Comparison of ENCODE assay signal across 1 cellular context in the genomic region with DNA sequence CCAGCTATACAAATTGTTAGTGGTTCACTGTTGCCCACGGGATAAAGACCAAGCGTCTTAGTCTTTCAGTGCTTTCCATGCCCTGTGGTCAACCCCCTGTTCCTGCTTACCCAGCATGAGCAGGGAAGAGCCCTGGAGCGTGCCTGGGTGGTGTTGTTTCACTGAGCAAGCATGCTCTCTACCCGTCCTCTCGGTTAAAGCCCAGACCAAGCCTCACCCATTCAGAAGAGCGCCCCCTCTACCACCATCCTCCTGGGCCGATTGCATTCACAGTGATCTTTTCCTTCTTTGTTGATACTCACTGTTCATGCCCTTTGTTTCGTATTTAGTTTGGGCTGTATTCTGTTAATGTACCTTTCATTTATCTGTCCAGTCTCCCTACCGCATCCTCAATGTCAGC.
TF ChIP-seq lines count a peak whose summit lies in the region.

No MANE protein-coding gene starts in this region.

TF ChIP-seq in H1, 55 proteins besides CTCF, POLR2A, EP300 and RAD21:
- TF ChIP-seq TBP (IDR thresholded peaks at IDR 0.05; ENCODE audit: low read depth, low read length) (0 out of 2 replicates have a peak, but pooled peaks have one; percentile 24), GTF2F1 (IDR thresholded peaks at IDR 0.05; ENCODE audit: borderline replicate concordance, low read depth, low read length) (no peak), RXRA (IDR thresholded peaks at IDR 0.05; ENCODE audit: insufficient read depth, low read depth, low read length) (no peak)
- TF ChIP-seq, protein P1, sequence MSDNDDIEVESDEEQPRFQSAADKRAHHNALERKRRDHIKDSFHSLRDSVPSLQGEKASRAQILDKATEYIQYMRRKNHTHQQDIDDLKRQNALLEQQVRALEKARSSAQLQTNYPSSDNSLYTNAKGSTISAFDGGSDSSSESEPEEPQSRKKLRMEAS (IDR thresholded peaks at IDR 0.05), result peak; percentile 61; the same call in 1 of the 2 replicates
